Comparison of ENCODE assay signal across 12 cellular contexts in the genomic region with DNA sequence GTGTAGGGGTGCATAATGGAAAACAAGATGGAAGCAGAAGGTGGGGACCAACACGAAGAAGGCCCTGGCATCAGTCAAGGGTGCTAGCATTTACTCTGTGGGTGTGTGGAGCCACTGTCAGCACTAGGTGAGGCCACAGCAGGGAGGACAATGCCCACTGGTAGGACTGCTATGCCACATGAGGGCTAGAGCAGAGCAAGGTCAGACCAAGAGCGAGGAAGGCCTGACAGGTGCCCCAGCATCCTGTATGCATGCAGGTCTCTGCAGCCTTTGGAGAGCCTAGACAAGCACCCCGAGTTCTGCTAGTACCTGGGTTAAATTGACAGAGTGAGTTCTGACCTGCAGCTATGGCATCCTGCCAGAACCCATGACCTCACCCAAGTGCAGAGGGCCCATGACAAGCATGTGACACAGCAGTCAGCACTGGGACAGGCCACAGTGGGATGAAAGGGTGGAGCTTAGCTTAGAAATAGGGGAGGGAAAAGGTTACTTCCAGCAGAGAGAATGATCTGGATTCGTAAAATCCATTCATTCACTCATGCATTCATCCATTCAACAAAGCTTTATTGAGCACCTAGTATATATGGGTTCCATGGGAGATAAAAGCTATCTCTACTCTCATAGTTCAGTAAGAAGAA. TPM values are rescaled to one million over a fixed set of nuclear protein-coding genes. Genes with fewer than 3 reads are reported as not detected.
DNase-seq lines count a peak whose midpoint lies in the region; ATAC-seq, FAIRE-seq and TF ChIP-seq lines count a peak whose summit lies in the region.
"Had no signal": no experiment of that assay in that cellular context is flagged by ENCODE, and none has a peak within 500 bp of the region (broad histone marks: within the 10 kb centered on the region; RNA-seq: fewer than 3 reads in every experiment).

No MANE protein-coding gene starts in this region.

- intact Hi-C loops in prostate gland (cut with DNase I) = no loop called here

- no peaks in the 10 kb centered on the region for H3K9me3 ChIP-seq in prostate gland
- H3K9me3 ChIP-seq: suprapubic skin had no signal

- H3K4me1 ChIP-seq in prostate gland (replicated peaks) = no peaks in the 10 kb centered on the region

- no peaks in the 10 kb centered on the region for H3K36me3 ChIP-seq in prostate gland
- H3K36me3 ChIP-seq: suprapubic skin had no signal

- TF ChIP-seq POLR2A in prostate gland (IDR thresholded peaks at IDR 0.05) = no peak

- H3K9me3 Mint-ChIP-seq in HFFc6 = no peaks in the 10 kb centered on the region
- H3K9me3 Mint-ChIP-seq: nephron progenitor cell had no signal

- no peak overlapping the region for H3K4me3 Mint-ChIP-seq in HFFc6
- H3K4me3 Mint-ChIP-seq: nephron progenitor cell had no signal

- 85% methylated on average over 4 of the region's 4 CpGs for WGBS in prostate gland

- peaks cover 4% of the 10 kb centered on the region for H3K27me3 Mint-ChIP-seq in HFFc6 (ENCODE audit: insufficient read depth)

- H3K27me3 ChIP-seq in prostate gland (replicated peaks; ENCODE audit: insufficient read depth) = no peaks in the 10 kb centered on the region
- H3K27me3 ChIP-seq: suprapubic skin had no signal

- H3K4me3 ChIP-seq in prostate gland = no peak overlapping the region
- H3K4me3 ChIP-seq: suprapubic skin had no signal

- peak; percentile 52 for DNase-seq in stimulated activated CD4-positive, alpha-beta T cell treated with anti-CD3 and anti-CD28 coated beads, Interleukin-15, amount 100 ng/mL, for 24 hours
- no peak for DNase-seq in stimulated activated CD4-positive, alpha-beta T cell treated with anti-CD3 and anti-CD28 coated beads, Interleukin-4, amount 100 ng/mL, for 1 hour
- DNase-seq in T1000 (lab: John Stamatoyannopoulos, UW) (peak; percentile 17), inferior parietal cortex (ENCODE audit: extremely low spot score) (peak; percentile 55), urothelium cell line (ENCODE audit: low spot score) (peak; percentile 60), HFFc6 (no peak), prostate gland (ENCODE audit: low spot score) (no peak)
- DNase-seq: COR-L47, nephron progenitor cell had no signal

- H3K4me1 Mint-ChIP-seq in HFFc6 (ENCODE audit: low read depth) = peaks cover 8% of the 10 kb centered on the region

- TF ChIP-seq CTCF in HFFc6 (IDR thresholded peaks at IDR 0.05) = no peak
- TF ChIP-seq CTCF in prostate gland (IDR thresholded peaks at IDR 0.05) = no peak

- no peak for FAIRE-seq in urothelium cell line (lab: Jason Lieb, UNC)

- H3K27ac ChIP-seq in prostate gland = no peak overlapping the region
- H3K27ac ChIP-seq: suprapubic skin had no signal

- H3K27ac Mint-ChIP-seq in HFFc6 = no peak overlapping the region
- H3K27ac Mint-ChIP-seq: activated naive CD4-positive, alpha-beta T cell treated with anti-CD3 and anti-CD28 coated beads, Interleukin-2, amount 50 U/mL, for 72 hours; nephron progenitor cell had no signal

- no peak for ATAC-seq in GM18867 (IDR thresholded peaks at IDR 0.05; ENCODE audit: unreplicated experiment)
- ATAC-seq: activated naive CD4-positive, alpha-beta T cell treated with anti-CD3 and anti-CD28 coated beads, Interleukin-2, amount 50 U/mL, for 72 hours had no signal

- H3K36me3 Mint-ChIP-seq in HFFc6 (ENCODE audit: low read depth) = no peaks in the 10 kb centered on the region

RNA-seq across cellular contexts. Expression of gene CSF1, which starts 9.0 kb away (rescaled TPM):
- 10 to 100 TPM; 28.7 to 79.3 (median 72.4) TPM for total RNA-seq in HFFc6 (2021; fragmentation: NEBNext Ultra II Directional; extraction: Animal tissue kit (Norgen Biotek cat#: 25700))
- total RNA-seq in prostate gland = 10 to 100 TPM; 18.4 to 31.5 TPM

Comparison
In these comparisons a context has a peak if more than half of its experiments do, and no peak if none do; other contexts are left out.
1. DNase-seq: peak in stimulated activated CD4-positive, alpha-beta T cell treated with anti-CD3 and anti-CD28 coated beads, Interleukin-15, amount 100 ng/mL, for 24 hours (single experiment), T1000 (single experiment), inferior parietal cortex (single experiment) and urothelium cell line (single experiment); none in stimulated activated CD4-positive, alpha-beta T cell treated with anti-CD3 and anti-CD28 coated beads, Interleukin-4, amount 100 ng/mL, for 1 hour (single experiment), HFFc6 (single experiment) and prostate gland (single experiment).